ENCODE assay signal across 17 cellular contexts in the genomic region with DNA sequence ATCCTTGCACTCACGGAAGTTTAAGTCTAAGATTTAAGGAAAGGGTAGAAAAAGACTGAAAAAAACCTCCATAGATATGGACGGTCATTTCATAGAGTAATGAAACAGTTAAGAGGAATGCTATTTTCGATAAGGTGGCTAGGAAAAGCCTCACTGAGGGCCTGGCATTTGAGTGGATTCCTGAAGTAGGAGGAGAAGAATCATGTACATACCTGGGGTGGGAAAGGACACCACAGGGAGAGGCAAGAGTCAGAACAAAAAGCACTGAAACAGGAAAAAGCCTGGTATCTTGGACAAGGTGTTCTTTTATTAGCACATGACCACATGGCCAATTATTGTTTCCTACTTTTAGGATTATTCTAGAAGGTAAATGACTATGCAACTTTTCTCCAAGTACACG.
DNase-seq lines count a peak whose midpoint lies in the region; ATAC-seq and TF ChIP-seq lines count a peak whose summit lies in the region.
"Had no signal": no experiment of that assay in that cellular context is flagged by ENCODE, and none has a peak within 500 bp of the region (broad histone marks: within the 10 kb centered on the region; RNA-seq: fewer than 3 reads in every experiment).

No MANE protein-coding gene starts in this region.

- ATAC-seq in HG03097 (IDR thresholded peaks at IDR 0.05; ENCODE audit: low FRiP score, unreplicated experiment) (no peak), HG03439 (IDR thresholded peaks at IDR 0.05; ENCODE audit: unreplicated experiment) (no peak), GM21737 (IDR thresholded peaks at IDR 0.05; ENCODE audit: unreplicated experiment) (no peak), left lobe of liver (no peak)
- ATAC-seq: body of pancreas had no signal

- H3K4me3 Mint-ChIP-seq in MCF 10A (ENCODE audit: unreplicated experiment) (peak overlapping the region; percentile 48), mesothelial cell of epicardium (no peak overlapping the region)
- H3K4me3 Mint-ChIP-seq: dendritic cell treated with granulocyte-macrophage colony-stimulating factor and Interleukin-4, amounts not matched to agents 40 ng/mL and 50 ng/mL, for 4 days had no signal

- peaks cover 53% of the 10 kb centered on the region for H3K4me1 ChIP-seq in ACC112 (ENCODE audit: control insufficient read depth, insufficient read depth, low read length, unreplicated experiment)
- H3K4me1 ChIP-seq: body of pancreas had no signal

- H3K36me3 Mint-ChIP-seq in MCF 10A (ENCODE audit: insufficient read depth, unreplicated experiment) (peaks cover 64% of the 10 kb centered on the region), mesothelial cell of epicardium (no peaks in the 10 kb centered on the region)

- H3K4me1 Mint-ChIP-seq in MCF 10A (ENCODE audit: insufficient read depth, unreplicated experiment), result peaks cover 27% of the 10 kb centered on the region
- H3K4me1 Mint-ChIP-seq in mesothelial cell of epicardium, result peaks cover 38% of the 10 kb centered on the region

- DNase-seq in HT-29 (ENCODE audit: low spot score) (peak; percentile 2), MCF 10A (ENCODE audit: unreplicated experiment) (no peak), mesothelial cell of epicardium (ENCODE audit: low spot score in 2 of 2, unreplicated experiment in 2 of 2) (no peak), left lobe of liver (ENCODE audit: low spot score) (no peak)
- DNase-seq: activated gamma-delta T cell, body of pancreas, GDM1, NCI-H2107, NCI-H82, retina, RPMI8226, SW 1271 had no signal

- peaks cover 66% of the 10 kb centered on the region for H3K36me3 ChIP-seq in ACC112 (ENCODE audit: insufficient read depth, low read length)

- peaks cover 50% of the 10 kb centered on the region for H3K79me2 ChIP-seq in ACC112 (ENCODE audit: control insufficient read depth, insufficient read depth, low read length, unreplicated experiment)

- no peak overlapping the region for H2AFZ ChIP-seq in ACC112 (ENCODE audit: low read length, unreplicated experiment)

- H3K27me3 Mint-ChIP-seq in MCF 10A (ENCODE audit: insufficient read depth, unreplicated experiment), result peaks cover 36% of the 10 kb centered on the region
- H3K27me3 Mint-ChIP-seq in mesothelial cell of epicardium (ENCODE audit: low read depth), result no peaks in the 10 kb centered on the region

- POLR2A ChIA-PET in MCF 10A (lab: Yijun Ruan, JAX), result interaction anchor here (0.7 to 19.2 kb wide), 11 partner anchors 10 to 628 kb away, joined by 3 to 408 read pairs (median 3); no protein-coding TSS in a partner anchor

- CTCF ChIA-PET in MCF 10A (lab: Yijun Ruan, JAX), result interaction anchor here (0.6 to 1.1 kb wide), 3 partner anchors 60 to 428 kb away, joined by 3 read pairs; no protein-coding TSS in a partner anchor

- H3K27ac Mint-ChIP-seq in MCF 10A (ENCODE audit: low read depth, unreplicated experiment) (peak overlapping the region; percentile 73), mesothelial cell of epicardium (peak overlapping the region; percentile 60)
- H3K27ac Mint-ChIP-seq: dendritic cell treated with granulocyte-macrophage colony-stimulating factor and Interleukin-4, amounts not matched to agents 40 ng/mL and 50 ng/mL, for 4 days had no signal

- no peaks in the 10 kb centered on the region for H3K27me3 ChIP-seq in ACC112 (ENCODE audit: insufficient read depth, low read length)
- H3K27me3 ChIP-seq: body of pancreas had no signal

- H3K4me3 ChIP-seq in ACC112 (ENCODE audit: low read depth, low read length), result no peak overlapping the region
- H3K4me3 ChIP-seq: body of pancreas had no signal

- H3K9me3 Mint-ChIP-seq in MCF 10A (ENCODE audit: unreplicated experiment), result no peaks in the 10 kb centered on the region
- peaks cover 14% of the 10 kb centered on the region for H3K9me3 Mint-ChIP-seq in mesothelial cell of epicardium
- H3K9me3 Mint-ChIP-seq: dendritic cell treated with granulocyte-macrophage colony-stimulating factor and Interleukin-4, amounts not matched to agents 40 ng/mL and 50 ng/mL, for 4 days had no signal

- TF ChIP-seq CTCF in MCF 10A (IDR thresholded peaks at IDR 0.05; ENCODE audit: unreplicated experiment), result no peak
- TF ChIP-seq CTCF in mesothelial cell of epicardium (IDR thresholded peaks at IDR 0.05; ENCODE audit: unreplicated experiment), result no peak

- H3K27ac ChIP-seq in ACC112 (ENCODE audit: low read depth, low read length), result peak overlapping the region; percentile 80
- H3K27ac ChIP-seq: body of pancreas had no signal

- BruUV-seq in MCF 10A (replicated peaks; lab: Mats Ljungman, UMichigan), result no TSS peak

- intact Hi-C loops in MCF 10A (cut with micrococcal nuclease), result no loop called here
